In genomic region chr20:11271920-11272594, GRCh38 we compare ENCODE assay signal across 12 cellular contexts.
"Had no signal": no experiment of that assay in that cellular context is flagged by ENCODE, and none has a peak within 500 bp of the region (broad histone marks: within the 10 kb centered on the region; RNA-seq: fewer than 3 reads in every experiment).

No MANE protein-coding gene starts in this region.

- H3K27me3 ChIP-seq: gastroesophageal sphincter, hepatocyte, uterus had no signal

- DNase-seq: activated CD4-positive, alpha-beta T cell treated with anti-CD3 and anti-CD28 coated beads for 4 hours; activated naive CD4-positive, alpha-beta T cell treated with anti-CD3 and anti-CD28 coated beads for 36 hours; effector memory CD4-positive, alpha-beta T cell; left ventricle myocardium superior; stimulated activated CD4-positive, alpha-beta T cell treated with anti-CD3 and anti-CD28 coated beads, Interleukin-4, amount 100 ng/mL, for 4 hours; T-helper 1 cell; uterus had no signal

- ATAC-seq: activated T-helper 17 cell treated with anti-CD3 and anti-CD28 coated beads, Interleukin-2, amount 50 U/mL, for 72 hours; gastroesophageal sphincter; left ventricle myocardium superior had no signal

- H2AFZ ChIP-seq: hepatocyte had no signal

- H3K9me3 ChIP-seq: gastroesophageal sphincter, prostate gland, uterus had no signal

- H3K79me2 ChIP-seq: hepatocyte had no signal

- H3K4me1 ChIP-seq: prostate gland had no signal

- H3K27ac ChIP-seq: coronary artery, gastroesophageal sphincter, hepatocyte, prostate gland, uterus had no signal

- H3K4me2 ChIP-seq: hepatocyte had no signal

- H3K36me3 ChIP-seq: gastroesophageal sphincter, prostate gland, uterus had no signal

- H3K4me3 ChIP-seq: coronary artery, gastroesophageal sphincter, hepatocyte, prostate gland, uterus had no signal
